1 cellular context compared by ENCODE assay signal in genomic region chr16:67120025-67120424, GRCh38.
TF ChIP-seq lines count a peak whose summit lies in the region.

No MANE protein-coding gene starts in this region.

TF ChIP-seq in IMR-90, 13 proteins besides CTCF, POLR2A, EP300 and RAD21 (continued from another document):
- TF ChIP-seq BHLHE40 (IDR thresholded peaks at IDR 0.05; ENCODE audit: low read depth, low read length) = no peak
- no peak for TF ChIP-seq CHD1 (IDR thresholded peaks at IDR 0.05; ENCODE audit: low read depth, low read length)
- no peak for TF ChIP-seq FOS (IDR thresholded peaks at IDR 0.05; ENCODE audit: low read depth, low read length)
- TF ChIP-seq SMC3 (IDR thresholded peaks at IDR 0.05; ENCODE audit: low read depth, low read length) = no peak
- TF ChIP-seq MXI1 (IDR thresholded peaks at IDR 0.05; ENCODE audit: borderline replicate concordance, low read depth, low read length) = no peak
- no peak for TF ChIP-seq RFX5 (IDR thresholded peaks at IDR 0.05; ENCODE audit: low read depth, low read length)
